ENCODE assay signal across 8 cellular contexts in the genomic region with DNA sequence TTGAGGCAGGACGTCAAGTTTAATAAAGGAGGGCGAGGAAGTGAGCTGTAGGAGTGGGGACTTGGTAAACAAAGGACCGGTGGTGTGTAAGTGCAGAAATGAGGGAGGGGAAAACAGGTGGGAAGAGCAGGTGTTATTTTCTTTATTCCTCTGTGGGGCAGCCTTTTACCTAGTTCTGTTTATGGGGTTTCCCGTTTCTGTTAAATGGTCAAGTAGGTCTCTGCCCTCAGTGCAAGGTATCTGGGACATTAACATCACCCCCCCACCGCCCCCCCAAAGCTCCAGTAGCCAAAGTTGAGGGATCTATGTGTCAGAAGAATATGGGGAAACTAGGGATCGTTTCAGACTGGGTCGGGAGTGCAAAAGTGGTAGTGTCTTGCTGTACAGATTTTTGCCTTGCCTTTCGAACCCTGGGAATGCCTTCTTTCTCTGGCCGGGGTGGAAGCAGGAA. TPM values are rescaled to one million over a fixed set of nuclear protein-coding genes. Genes with fewer than 3 reads are reported as not detected.
DNase-seq lines count a peak whose midpoint lies in the region; ATAC-seq and TF ChIP-seq lines count a peak whose summit lies in the region.

No MANE protein-coding gene starts in this region.

- peaks cover 17% of the 10 kb centered on the region for H4K20me1 ChIP-seq in GM23338 (replicated peaks; ENCODE audit: insufficient read depth)

- intact Hi-C loops in testis (cut with DNase I; ENCODE audit: low total_unique reads): no loop called here

- no peaks in the 10 kb centered on the region for H3K36me3 Mint-ChIP-seq in GM23338 (ENCODE audit: low read depth)
- H3K36me3 Mint-ChIP-seq in activated CD4-positive, alpha-beta memory T cell treated with anti-CD3 and anti-CD28 coated beads, Interleukin-2, amount 10 ng/mL, durations not matched to agents 7 days and 5 days (ENCODE audit: low read depth): peaks cover 12% of the 10 kb centered on the region

- peaks cover 43% of the 10 kb centered on the region for H3K27me3 Mint-ChIP-seq in GM23338 (ENCODE audit: insufficient read depth, low read depth, poor library complexity)
- peaks cover 23% of the 10 kb centered on the region for H3K27me3 Mint-ChIP-seq in activated CD4-positive, alpha-beta memory T cell treated with anti-CD3 and anti-CD28 coated beads, Interleukin-2, amount 10 ng/mL, durations not matched to agents 7 days and 5 days

- no peaks in the 10 kb centered on the region for H3K9me2 ChIP-seq in GM23338 (ENCODE audit: insufficient read depth)

- no peaks in the 10 kb centered on the region; the same call in 1 of the 3 replicates for H3K9me3 Mint-ChIP-seq in GM23338
- H3K9me3 Mint-ChIP-seq in activated CD4-positive, alpha-beta memory T cell treated with anti-CD3 and anti-CD28 coated beads, Interleukin-2, amount 10 ng/mL, durations not matched to agents 7 days and 5 days: peaks cover 2% of the 10 kb centered on the region

- ATAC-seq in GM23338: peak; percentile 2; the same call in 2 of the 3 replicates
- no peak for ATAC-seq in HG02759 (IDR thresholded peaks at IDR 0.05; ENCODE audit: unreplicated experiment)

- H3K36me3 ChIP-seq in GM23338 (ENCODE audit: insufficient read depth) (no peaks in the 10 kb centered on the region), iPS-18a (ENCODE audit: control insufficient read depth, low read depth, low read length) (no peaks in the 10 kb centered on the region), testis (ENCODE audit: low read depth, missing control alignments) (no peaks in the 10 kb centered on the region)

- H3K27ac ChIP-seq in GM23338 (ENCODE audit: low read depth): 0 out of 2 replicates have a peak overlapping the region, but pooled peaks have one; percentile 82
- peak overlapping the region; percentile 27 for H3K27ac ChIP-seq in iPS-18a (ENCODE audit: low read length)
- peak overlapping the region; percentile 83 to 89 for H3K27ac ChIP-seq in testis

- DNase-seq in AG10803 (ENCODE audit: low read depth) (no peak), GM23338 (ENCODE audit: low spot score) (peak; percentile 46), testis (no peak), HUDEP-2 (lab: John Stamatoyannopoulos, UW; ENCODE audit: unreplicated experiment in 76 of 76) (no peak), CD1c-positive myeloid dendritic cell (ENCODE audit: extremely low spot score) (no peak)
- DNase-seq in activated CD4-positive, alpha-beta memory T cell treated with anti-CD3 and anti-CD28 coated beads, Interleukin-2, amount 10 ng/mL, durations not matched to agents 7 days and 5 days: no peak

- CTCF ChIA-PET in activated CD4-positive, alpha-beta memory T cell treated with anti-CD3 and anti-CD28 coated beads, Interleukin-2, amount 10 ng/mL, durations not matched to agents 7 days and 5 days (lab: Charles Lee): no interaction called here

- peaks cover 13% of the 10 kb centered on the region for H3F3A ChIP-seq in GM23338 (replicated peaks; ENCODE audit: low read depth)

- peak overlapping the region; percentile 93 for H3K4me2 ChIP-seq in GM23338

- 1 to 2% methylated on average over 9 of the region's 9 CpGs for WGBS in testis, 2 donors

- peak overlapping the region; percentile 48 for H3K9ac ChIP-seq in iPS-18a (ENCODE audit: low read length)

- H3K9me3 ChIP-seq in iPS-18a (ENCODE audit: control insufficient read depth, low read depth, low read length): no peaks in the 10 kb centered on the region
- no peaks in the 10 kb centered on the region for H3K9me3 ChIP-seq in testis

- peak overlapping the region; percentile 56 for H3K27ac Mint-ChIP-seq in GM23338
- H3K27ac Mint-ChIP-seq in activated CD4-positive, alpha-beta memory T cell treated with anti-CD3 and anti-CD28 coated beads, Interleukin-2, amount 10 ng/mL, durations not matched to agents 7 days and 5 days: peak overlapping the region; percentile 89

- POLR2A ChIA-PET in activated CD4-positive, alpha-beta memory T cell treated with anti-CD3 and anti-CD28 coated beads, Interleukin-2, amount 10 ng/mL, durations not matched to agents 7 days and 5 days (lab: Charles Lee): interaction anchor here (0.7 to 3.2 kb wide), 11 partner anchors 8 to 276 kb away, joined by 3 to 22 read pairs (median 4); partner anchors contain the start of gene MAPKBP1

- peak overlapping the region; percentile 64 for H2AFZ ChIP-seq in GM23338

- H3K79me2 ChIP-seq in GM23338 (replicated peaks; ENCODE audit: insufficient read depth): peaks cover 46% of the 10 kb centered on the region

- H3K4me1 ChIP-seq in GM23338 (ENCODE audit: insufficient read depth) (peaks cover 13% of the 10 kb centered on the region), iPS-18a (ENCODE audit: control insufficient read depth, low read depth, low read length) (peaks cover 9% of the 10 kb centered on the region), testis (peaks cover 5% of the 10 kb centered on the region)

- H3K4me3 ChIP-seq in AG10803 (ENCODE audit: low read length): peak overlapping the region; percentile 70
- H3K4me3 ChIP-seq in GM23338: peak overlapping the region; percentile 55
- H3K4me3 ChIP-seq in iPS-18a (ENCODE audit: low read length): peak overlapping the region; percentile 91
- H3K4me3 ChIP-seq in testis: peak overlapping the region; percentile 55 to 68

- TF ChIP-seq POLR2A in testis (IDR thresholded peaks at IDR 0.05): no peak

- peak overlapping the region; percentile 92 for H3K4me3 Mint-ChIP-seq in GM23338
- H3K4me3 Mint-ChIP-seq in activated CD4-positive, alpha-beta memory T cell treated with anti-CD3 and anti-CD28 coated beads, Interleukin-2, amount 10 ng/mL, durations not matched to agents 7 days and 5 days: peak overlapping the region; percentile 89

- peaks cover 19% of the 10 kb centered on the region for H3K4me1 Mint-ChIP-seq in GM23338
- H3K4me1 Mint-ChIP-seq in activated CD4-positive, alpha-beta memory T cell treated with anti-CD3 and anti-CD28 coated beads, Interleukin-2, amount 10 ng/mL, durations not matched to agents 7 days and 5 days: peaks cover 34% of the 10 kb centered on the region

- TF ChIP-seq CTCF in AG10803 (conservative IDR thresholded peaks at IDR 0.05; ENCODE audit: low read length) (no peak), GM23338 (conservative IDR thresholded peaks at IDR 0.05; ENCODE audit: low read depth in 2 of 2) (no peak; a peak in 1 of 4 replicates), testis (IDR thresholded peaks at IDR 0.05) (no peak)

- H3K27me3 ChIP-seq in GM23338 (ENCODE audit: insufficient read depth) (peaks cover 33% of the 10 kb centered on the region), iPS-18a (ENCODE audit: control insufficient read depth, insufficient read depth, low read length) (peaks cover 56% of the 10 kb centered on the region), testis (no peaks in the 10 kb centered on the region)

TF ChIP-seq in GM23338, 12 proteins besides CTCF, POLR2A, EP300 and RAD21 (continues in another document):
- no peak for TF ChIP-seq JUNB (IDR thresholded peaks at IDR 0.05; ENCODE audit: unreplicated experiment)
- TF ChIP-seq ZNF114 (CRISPR knock-in tag; IDR thresholded peaks at IDR 0.05): no peak
- no peak for TF ChIP-seq EZH2 (IDR thresholded peaks at IDR 0.05; ENCODE audit: low read depth, unreplicated experiment)
- no peak for TF ChIP-seq STAT1 (IDR thresholded peaks at IDR 0.05; ENCODE audit: unreplicated experiment)
- TF ChIP-seq NANOG (IDR thresholded peaks at IDR 0.05; ENCODE audit: borderline replicate concordance): no peak

RNA-seq across cellular contexts. Expression of gene MGA, which starts 0.9 kb away (rescaled TPM):
- total RNA-seq in GM23338 (2014; rRNA removed; shearing (Covaris generic)): 58.9 and 69.6 TPM in 2 replicates
- polyA plus RNA-seq in GM23338 (2016; fragmentation: Nextera tagmentation; extraction: Ambion mirVana) (37.7 and 42.6 TPM in 2 replicates), testis (ENCODE audit: insufficient read depth, low read depth, low replicate concordance) (20.3 TPM)
- total RNA-seq in activated CD4-positive, alpha-beta memory T cell treated with anti-CD3 and anti-CD28 coated beads, Interleukin-2, amount 10 ng/mL, durations not matched to agents 7 days and 5 days: 10 to 100 TPM; 28.2 to 30.3 TPM
- 10 to 100 TPM; 78.1 to 90.2 TPM for total RNA-seq in testis

Comparison
In these comparisons a context has a peak if more than half of its experiments do, and no peak if none do; other contexts are left out.
1. H3K27ac ChIP-seq: peak in every context shown above with its lines; median percentile 86 in testis; 82 in GM23338; 27 in iPS-18a.